10 cellular contexts compared by ENCODE assay signal in genomic region chr18:48901145-48902022, GRCh38. TPM values are rescaled to one million over a fixed set of nuclear protein-coding genes. Genes with fewer than 3 reads are reported as not detected.
DNase-seq lines count a peak whose midpoint lies in the region; ATAC-seq and TF ChIP-seq lines count a peak whose summit lies in the region.
"Had no signal": no experiment of that assay in that cellular context is flagged by ENCODE, and none has a peak within 500 bp of the region (broad histone marks: within the 10 kb centered on the region; RNA-seq: fewer than 3 reads in every experiment).

No MANE protein-coding gene starts in this region.

- H3K9ac ChIP-seq in mucosa of rectum (ENCODE audit: low read depth in 1 of 2, low read length in 2 of 2), result no peak overlapping the region

- no peak for TF ChIP-seq CTCF in coronary artery (IDR thresholded peaks at IDR 0.05)
- TF ChIP-seq CTCF in tibial artery (IDR thresholded peaks at IDR 0.05), result no peak

- peaks cover 28% of the 10 kb centered on the region for H3K4me1 ChIP-seq in SJCRH30
- H3K4me1 ChIP-seq in mucosa of rectum (ENCODE audit: control insufficient read depth in 2 of 2, insufficient read depth in 2 of 2, low read length in 2 of 2), result peaks cover 6 to 11% of the 10 kb centered on the region in 2 donors
- H3K4me1 ChIP-seq in tibial artery, result peaks cover 0 to 48% (median 32%) of the 10 kb centered on the region in 4 donors

- H3K27me3 ChIP-seq in SJCRH30 (no peaks in the 10 kb centered on the region), mucosa of rectum (ENCODE audit: control insufficient read depth in 2 of 2, insufficient read depth in 2 of 2, low read length in 2 of 2) (no peaks in the 10 kb centered on the region), tibial artery (no peaks in the 10 kb centered on the region)

- H3K36me3 ChIP-seq in SJCRH30 (no peaks in the 10 kb centered on the region), mucosa of rectum (ENCODE audit: control insufficient read depth in 2 of 2, insufficient read depth in 2 of 2, low read length in 2 of 2) (no peaks in the 10 kb centered on the region), tibial artery (no peaks in the 10 kb centered on the region)

- ATAC-seq in HG03571 (IDR thresholded peaks at IDR 0.05; ENCODE audit: unreplicated experiment) (no peak), GM19467 (IDR thresholded peaks at IDR 0.05; ENCODE audit: unreplicated experiment) (no peak)
- ATAC-seq: activated CD8-positive, alpha-beta T cell treated with anti-CD3 and anti-CD28 coated beads for 36 hours; stimulated activated naive CD8-positive, alpha-beta T cell treated with anti-CD3 and anti-CD28 coated beads, Interleukin-15, Interleukin-2, amounts not matched to agents 100 U/mL and 50 U/mL, for 24 hours had no signal

- DNase-seq in SJCRH30 (no peak), coronary artery (ENCODE audit: low spot score) (no peak), tibial artery (peak in 1 of 2 donors; percentile 20), NOMO-1 (lab: John Stamatoyannopoulos, UW; ENCODE audit: unreplicated experiment in 2 of 2) (no peak)
- DNase-seq: activated CD8-positive, alpha-beta T cell treated with anti-CD3 and anti-CD28 coated beads for 36 hours; foreskin melanocyte; stimulated activated naive CD8-positive, alpha-beta T cell treated with anti-CD3 and anti-CD28 coated beads, Interleukin-15, Interleukin-2, amounts not matched to agents 100 U/mL and 50 U/mL, for 24 hours had no signal

- H3K9me3 ChIP-seq in SJCRH30 (replicated peaks), result no peaks in the 10 kb centered on the region
- H3K9me3 ChIP-seq in mucosa of rectum (ENCODE audit: control insufficient read depth in 2 of 2, low read length in 2 of 2), result peaks cover 2% of the 10 kb centered on the region in 2 donors
- H3K9me3 ChIP-seq in tibial artery, result no peaks in the 10 kb centered on the region

- H3K27ac ChIP-seq in SJCRH30, result peak overlapping the region; percentile 80
- H3K27ac ChIP-seq in coronary artery, result peak overlapping the region; percentile 75 to 88
- peak overlapping the region; percentile 48 to 56 for H3K27ac ChIP-seq in mucosa of rectum (ENCODE audit: low read depth in 2 of 2, low read length in 2 of 2)
- peak overlapping the region; percentile 85 to 93 for H3K27ac ChIP-seq in tibial artery

- peak overlapping the region; percentile 20 for H3K4me3 ChIP-seq in SJCRH30
- H3K4me3 ChIP-seq in coronary artery, result peak overlapping the region; percentile 7
- no peak overlapping the region for H3K4me3 ChIP-seq in mucosa of rectum (ENCODE audit: low read length in 2 of 2)
- no peak overlapping the region for H3K4me3 ChIP-seq in tibial artery

- intact Hi-C loops in tibial artery (cut with DNase I; ENCODE audit: low total_unique reads), result no loop called here

RNA-seq across cellular contexts. Expression of gene SMAD7, which starts 49.4 kb away (rescaled TPM):
- total RNA-seq in SJCRH30 (2014; rRNA removed; shearing (Covaris generic)), result 3.0 and 3.2 TPM in 2 replicates

Comparison
In these comparisons a context has a peak if more than half of its experiments do, and no peak if none do; other contexts are left out.
1. H3K4me3 ChIP-seq: peak in SJCRH30 (single experiment) and coronary artery (single experiment); none in mucosa of rectum (0 of 2) and tibial artery (0 of 2).
2. Peak in every context shown above with its lines, with median percentiles within 50 percentile points of each other: H3K27ac ChIP-seq.